Comparison of ENCODE assay signal across 27 cellular contexts in the genomic region with DNA sequence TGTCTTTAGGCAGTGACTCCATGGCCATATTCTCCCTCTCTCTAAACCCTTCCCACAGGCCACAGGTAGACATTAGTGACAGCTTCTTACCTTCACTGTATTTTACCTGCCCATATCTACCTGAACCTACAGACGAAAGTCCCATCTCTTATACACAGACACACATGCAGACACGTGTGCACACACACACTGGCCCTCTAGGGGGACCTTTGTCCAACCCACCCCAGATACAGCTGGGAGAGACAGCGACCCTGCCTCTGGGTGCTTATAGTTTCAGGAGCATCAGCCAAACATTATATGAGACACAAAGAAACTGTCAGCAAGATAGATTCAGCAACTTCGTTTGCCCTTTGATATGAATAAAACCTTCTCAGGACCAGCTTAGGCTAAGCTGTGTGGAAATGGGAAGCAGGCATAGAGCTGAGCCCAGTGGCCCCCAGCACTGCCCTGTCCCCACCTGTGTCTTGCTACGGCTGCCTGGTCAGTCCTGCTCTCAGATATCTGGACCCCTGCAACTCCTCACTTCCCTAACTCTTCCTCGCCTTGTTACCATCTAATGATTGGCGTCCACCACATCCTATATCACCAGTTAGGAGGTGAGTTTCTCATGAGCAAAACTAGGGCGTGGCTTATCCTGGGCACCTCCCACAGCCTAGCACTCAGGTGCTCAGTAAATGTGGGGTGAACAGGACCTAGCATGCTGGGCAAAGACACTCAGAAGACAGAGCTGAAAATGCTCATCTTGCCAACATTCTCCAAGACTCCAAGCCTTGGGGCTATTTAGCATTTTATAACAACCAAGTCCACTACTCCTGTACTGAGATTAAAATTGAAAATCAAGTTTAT. TPM values are rescaled to one million over a fixed set of nuclear protein-coding genes. Genes with fewer than 3 reads are reported as not detected.
DNase-seq lines count a peak whose midpoint lies in the region; ATAC-seq, FAIRE-seq and TF ChIP-seq lines count a peak whose summit lies in the region.
"Had no signal": no experiment of that assay in that cellular context is flagged by ENCODE, and none has a peak within 500 bp of the region (broad histone marks: within the 10 kb centered on the region; RNA-seq: fewer than 3 reads in every experiment).

No MANE protein-coding gene starts in this region.

- DNase-seq in H9 (no peak), ascending aorta (ENCODE audit: low spot score in 2 of 2) (no peak), keratinocyte (ENCODE audit: low read depth, low spot score) (no peak), dorsolateral prefrontal cortex (no peak), cerebellum (ENCODE audit: low spot score) (no peak)
- DNase-seq: activated CD4-positive, CD25-positive, alpha-beta regulatory T cell treated with anti-CD3 and anti-CD28 coated beads, Interleukin-2, amount 50 U/mL, for 72 hours; activated CD8-positive, alpha-beta T cell treated with anti-CD3 and anti-CD28 coated beads for 36 hours; activated gamma-delta T cell; activated T-cell treated with anti-CD3 and anti-CD28 coated beads for 4 hours; AML-193; COR-L47; DND-41; hypothalamus; mammary epithelial cell; NCI-H2081 treated with DMSO at 0.1 percent for 48 hours; NCI-H510A; nucleus accumbens; SK-N-SH; stimulated activated CD4-positive, alpha-beta T cell treated with anti-CD3 and anti-CD28 coated beads, Interleukin-2, amount 100 ng/mL, for 48 hours; stimulated activated naive CD4-positive, alpha-beta T cell had no signal

- H3T11ph ChIP-seq in H9 (ENCODE audit: low read length), result no peak overlapping the region

- no peaks in the 10 kb centered on the region for H3K23me2 ChIP-seq in H9 (ENCODE audit: insufficient read length, low read depth, low read length, poor library complexity, severe bottlenecking)

- no peaks in the 10 kb centered on the region for H3K79me1 ChIP-seq in H9 (ENCODE audit: insufficient read depth, low read depth, low read length, poor library complexity, severe bottlenecking)

- H2BK5ac ChIP-seq in H9 (ENCODE audit: insufficient read length, low read length), result no peak overlapping the region

- no peak overlapping the region for H3K4me3 Mint-ChIP-seq in H9
- H3K4me3 Mint-ChIP-seq: activated CD8-positive, alpha-beta T cell treated with anti-CD3 and anti-CD28 coated beads for 36 hours had no signal

- H3K4me1 ChIP-seq in H9 (ENCODE audit: insufficient read depth, low read length), result no peaks in the 10 kb centered on the region
- peaks cover 10 to 28% of the 10 kb centered on the region in 2 donors for H3K4me1 ChIP-seq in ascending aorta
- H3K4me1 ChIP-seq in keratinocyte (ENCODE audit: control insufficient read depth, extremely low read depth, insufficient read depth, low read length), result peaks cover 13% of the 10 kb centered on the region
- H3K4me1 ChIP-seq in stomach smooth muscle (ENCODE audit: control insufficient read depth, insufficient read depth, low read length), result peaks cover 41% of the 10 kb centered on the region

- no peak overlapping the region for H2BK15ac ChIP-seq in H9 (ENCODE audit: low read depth, low read length)

- no peak overlapping the region for H3K9ac ChIP-seq in H9 (ENCODE audit: extremely low read depth, insufficient read length, low read length)
- no peak overlapping the region for H3K9ac ChIP-seq in keratinocyte (ENCODE audit: control insufficient read depth, extremely low read depth, insufficient read depth, low read length)
- no peak overlapping the region for H3K9ac ChIP-seq in stomach smooth muscle (ENCODE audit: low read length in 2 of 2)
- H3K9ac ChIP-seq: SK-N-SH had no signal

- no peak overlapping the region for H4K5ac ChIP-seq in H9 (ENCODE audit: insufficient read length, low read depth, low read length)

- intact Hi-C loops in ascending aorta (cut with DNase I), result no loop called here
- intact Hi-C loops in dorsolateral prefrontal cortex (cut with DNase I), result loop anchor here in 1 of 2 donors (5.0 kb wide), 1 partner anchor 116 kb away; no protein-coding TSS in a partner anchor

- H2BK12ac ChIP-seq in H9 (ENCODE audit: insufficient read length, low read depth, low read length), result no peak overlapping the region

- no peaks in the 10 kb centered on the region for H3K79me2 ChIP-seq in H9 (ENCODE audit: insufficient read depth, low read length)
- no peaks in the 10 kb centered on the region for H3K79me2 ChIP-seq in keratinocyte (ENCODE audit: control insufficient read depth, insufficient read depth, low read length)

- H3K9me3 ChIP-seq in H9 (ENCODE audit: control insufficient read depth, low read depth, low read length) (no peaks in the 10 kb centered on the region), ascending aorta (no peaks in the 10 kb centered on the region), keratinocyte (ENCODE audit: control insufficient read depth, low read depth, low read length) (no peaks in the 10 kb centered on the region), stomach smooth muscle (ENCODE audit: control insufficient read depth in 2 of 2, low read length in 2 of 2) (no peaks in the 10 kb centered on the region)
- H3K9me3 ChIP-seq: SK-N-SH, tibial nerve had no signal

- ATAC-seq in GM19395 (IDR thresholded peaks at IDR 0.05; ENCODE audit: unreplicated experiment), result no peak
- ATAC-seq: HepG2 had no signal

- no peak overlapping the region for H3K4me3 ChIP-seq in ascending aorta
- H3K4me3 ChIP-seq in keratinocyte (ENCODE audit: control insufficient read depth in 2 of 3, extremely low read depth in 1 of 3, insufficient read depth in 2 of 3, low read depth in 1 of 3, low read length in 3 of 3), result no peak overlapping the region
- no peak overlapping the region for H3K4me3 ChIP-seq in stomach smooth muscle (ENCODE audit: low read length in 2 of 2)
- no peak overlapping the region for H3K4me3 ChIP-seq in dorsolateral prefrontal cortex
- H3K4me3 ChIP-seq: tibial nerve had no signal

- no peak overlapping the region for H3K18ac ChIP-seq in H9 (ENCODE audit: insufficient read length, low read depth, low read length)

- no peak overlapping the region for H3K23ac ChIP-seq in H9 (ENCODE audit: insufficient read length, low read depth, low read length)

- H3K27ac ChIP-seq in H9 (ENCODE audit: insufficient read length, low read depth, low read length), result no peak overlapping the region
- H3K27ac ChIP-seq in ascending aorta, result peak overlapping the region; percentile 90 to 92
- H3K27ac ChIP-seq in keratinocyte (ENCODE audit: control insufficient read depth, insufficient read depth, low read length), result no peak overlapping the region
- H3K27ac ChIP-seq in stomach smooth muscle (ENCODE audit: low read length), result peak overlapping the region; percentile 71
- H3K27ac ChIP-seq in dorsolateral prefrontal cortex, result peak overlapping the region in 4 of 59 donors; percentile 1 to 48 (median 3)

- H3K36me3 Mint-ChIP-seq in H9 (ENCODE audit: insufficient read depth in 1 of 3, low read depth in 3 of 3), result peaks cover 0 to 6% (median 0%) of the 10 kb centered on the region in 3 experiments; a peak in 3 of 7 replicates

- no peaks in the 10 kb centered on the region for H3K36me3 ChIP-seq in ascending aorta
- H3K36me3 ChIP-seq in keratinocyte (ENCODE audit: control insufficient read depth in 2 of 2, extremely low read depth in 1 of 2, insufficient read depth in 2 of 2, low read length in 2 of 2), result no peaks in the 10 kb centered on the region
- no peaks in the 10 kb centered on the region for H3K36me3 ChIP-seq in stomach smooth muscle (ENCODE audit: control insufficient read depth in 2 of 2, insufficient read depth in 2 of 2, low read length in 2 of 2)
- H3K36me3 ChIP-seq: tibial nerve had no signal

- H3K4me2 ChIP-seq in H9 (ENCODE audit: insufficient read depth, insufficient read length, low read length) (no peak overlapping the region), keratinocyte (ENCODE audit: control insufficient read depth, extremely low read depth, insufficient read depth, low read depth, low read length) (no peak overlapping the region)
- H3K4me2 ChIP-seq: SK-N-SH had no signal

- H4K20me1 ChIP-seq in H9 (ENCODE audit: control insufficient read depth, insufficient read depth, insufficient read length) (no peaks in the 10 kb centered on the region), keratinocyte (ENCODE audit: control insufficient read depth, extremely low read depth, insufficient read depth, low read length) (no peaks in the 10 kb centered on the region)

- no peak overlapping the region for H2BK20ac ChIP-seq in H9 (ENCODE audit: low read depth, low read length, poor library complexity, severe bottlenecking)

- no peak overlapping the region for H2BK120ac ChIP-seq in H9 (ENCODE audit: low read depth, low read length, poor library complexity, severe bottlenecking)

- no peaks in the 10 kb centered on the region; the same call in none of the 2 replicates for H3K27me3 Mint-ChIP-seq in H9 (ENCODE audit: low read depth)

- H3K14ac ChIP-seq in H9 (ENCODE audit: insufficient read depth, low read length), result no peak overlapping the region

- FAIRE-seq in keratinocyte (lab: Jason Lieb, UNC), result peak; percentile 65
- FAIRE-seq: bronchial epithelial cell, GM12892, HepG2, islet of Langerhans had no signal

- H3K56ac ChIP-seq in H9 (ENCODE audit: insufficient read length, low read depth, low read length), result no peak overlapping the region

- H3K4me1 Mint-ChIP-seq in H9, result peaks cover 14 to 25% of the 10 kb centered on the region in 2 experiments

- no peak overlapping the region for H4K8ac ChIP-seq in H9 (replicated peaks; ENCODE audit: insufficient read length, low read depth, low read length)

- H3K9me3 Mint-ChIP-seq in H9, result peaks cover 3 to 4% of the 10 kb centered on the region in 2 experiments; a peak in 4 of 5 replicates
- H3K9me3 Mint-ChIP-seq: activated CD8-positive, alpha-beta T cell treated with anti-CD3 and anti-CD28 coated beads for 36 hours had no signal

- H3K27me3 ChIP-seq in H9 (ENCODE audit: insufficient read depth, low read length), result no peaks in the 10 kb centered on the region
- H3K27me3 ChIP-seq in ascending aorta, result no peaks in the 10 kb centered on the region
- no peaks in the 10 kb centered on the region for H3K27me3 ChIP-seq in keratinocyte (ENCODE audit: control insufficient read depth, extremely low read depth, insufficient read depth, low read length)
- H3K27me3 ChIP-seq in stomach smooth muscle (ENCODE audit: control insufficient read depth in 1 of 2, insufficient read depth in 2 of 2, low read length in 2 of 2), result no peaks in the 10 kb centered on the region
- no peaks in the 10 kb centered on the region for H3K27me3 ChIP-seq in dorsolateral prefrontal cortex
- H3K27me3 ChIP-seq: tibial nerve had no signal

- H3K9me1 ChIP-seq in keratinocyte (ENCODE audit: control insufficient read depth, extremely low read depth, insufficient read depth, low read length), result no peaks in the 10 kb centered on the region

- WGBS in H9 (ENCODE audit: extremely low coverage, insufficient read length, low lambda C conversion rate), result no CpG with 5 or more reads among the region's 8 CpGs

- TF ChIP-seq CTCF in H9 (conservative IDR thresholded peaks at IDR 0.05) (peak; percentile 35; the same call in 1 of the 3 replicates), ascending aorta (IDR thresholded peaks at IDR 0.05) (no peak), keratinocyte (optimal IDR thresholded peaks at IDR 0.05 in 1 of 3, IDR thresholded peaks at IDR 0.05 in 1 of 3, conservative IDR thresholded peaks at IDR 0.05 in 1 of 3; ENCODE audit: extremely low read depth in 1 of 3, insufficient read depth in 2 of 3, low read length in 3 of 3) (no peak), dorsolateral prefrontal cortex (IDR thresholded peaks at IDR 0.05 in 54 of 56, conservative IDR thresholded peaks at IDR 0.05 in 2 of 56; ENCODE audit: low read depth in 1 of 56, partially characterized antibody in 56 of 56) (no peak)

- H2AK5ac ChIP-seq in H9 (ENCODE audit: insufficient read length, low read length), result no peak overlapping the region

- no peak overlapping the region for H4K91ac ChIP-seq in H9 (ENCODE audit: insufficient read length, low read depth, low read length)

- no peak overlapping the region for H2AFZ ChIP-seq in H9 (ENCODE audit: low read length)
- no peak overlapping the region for H2AFZ ChIP-seq in keratinocyte (ENCODE audit: control insufficient read depth, low read length)

- dilution Hi-C loops in keratinocyte (cut with MboI; ENCODE audit: extremely low pct_ligation_motif_present, low sequenced_read_pairs), result no loop called here

- no peak overlapping the region for H3K4ac ChIP-seq in H9 (ENCODE audit: low read depth, low read length)

- H3K27ac Mint-ChIP-seq in H9, result no peak overlapping the region
- H3K27ac Mint-ChIP-seq: activated CD8-positive, alpha-beta T cell treated with anti-CD3 and anti-CD28 coated beads for 36 hours had no signal

RNA-seq across cellular contexts. Expression of gene CD9, which starts 12.0 kb away (rescaled TPM):
- total RNA-seq in H9 (2021) (131 and 132 TPM in 2 replicates), ascending aorta (181 TPM), dorsolateral prefrontal cortex (100 to 1,000 TPM in 60 of 120 experiments, 10 to 100 TPM in 60; 29.3 to 364 (median 99.0) TPM), cerebellum (30.5 TPM)
- polyA plus RNA-seq in keratinocyte, result 922 to 1,166 TPM (median 1,084 TPM) in 3 replicates
- 172 TPM for polyA plus RNA-seq in keratinocyte (2011; ENCODE audit: low read depth)
- 591 and 749 TPM in 2 replicates for polyA plus RNA-seq in keratinocyte (2011; cell fraction: cytosol; rRNA removed)
- polyA plus RNA-seq in keratinocyte (2011; cell fraction: nucleus; rRNA removed), result 1,144 and 1,488 TPM in 2 replicates
- 605 and 776 TPM in 2 replicates for polyA plus RNA-seq in keratinocyte (2012; ENCODE audit: low replicate concordance)
- polyA minus RNA-seq in keratinocyte, result 431 to 802 TPM (median 750 TPM) in 3 replicates
- 467 TPM for polyA minus RNA-seq in keratinocyte (2011; cell fraction: cytosol; rRNA and poly(A)+ RNA removed)
- polyA minus RNA-seq in keratinocyte (2011; cell fraction: nucleus; rRNA and poly(A)+ RNA removed), result 442 and 537 TPM in 2 replicates

Comparison
In these comparisons a context has a peak if more than half of its experiments do, and no peak if none do; other contexts are left out.
1. H3K27ac ChIP-seq: peak in ascending aorta (2 of 2) and stomach smooth muscle (single experiment); none in H9 (single experiment) and keratinocyte (single experiment).